1 cellular context compared by ENCODE assay signal in genomic region chr1:15409400-15410222, GRCh38.
TF ChIP-seq lines count a peak whose summit lies in the region.

Gene EFHD2, plus strand, starts transcription at chr1:15409888. Its CDS starts 84 bp downstream, at chr1:15409972.

TF ChIP-seq in K562, 482 proteins besides CTCF, POLR2A, EP300 and RAD21 (continued from another document):
- TF ChIP-seq CAMTA2 (CRISPR knock-in tag; conservative IDR thresholded peaks at IDR 0.05) (no peak), ZNF766 (CRISPR knock-in tag; conservative IDR thresholded peaks at IDR 0.05) (0 out of 2 replicates have a peak, but pooled peaks have one; percentile 53), ZNF232 (CRISPR knock-in tag; IDR thresholded peaks at IDR 0.05) (no peak), SIX5 (IDR thresholded peaks at IDR 0.05; ENCODE audit: borderline replicate concordance in 1 of 2, insufficient read depth in 1 of 2, low read depth in 1 of 2, low read length in 2 of 2) (no peak), FIP1L1 (IDR thresholded peaks at IDR 0.05; ENCODE audit: low read depth, low read length, poor library complexity, severe bottlenecking) (no peak), ZNF395 (CRISPR knock-in tag; IDR thresholded peaks at IDR 0.05) (no peak), NBN (IDR thresholded peaks at IDR 0.05; ENCODE audit: low read depth) (no peak), POLR2AphosphoS2 (IDR thresholded peaks at IDR 0.05; ENCODE audit: low read length) (no peak), ZNF239 (CRISPR knock-in tag; IDR thresholded peaks at IDR 0.05) (no peak), BCL6 (CRISPR knock-in tag; IDR thresholded peaks at IDR 0.05) (no peak), WHSC1 (IDR thresholded peaks at IDR 0.05; ENCODE audit: low read length) (no peak), SIN3A (IDR thresholded peaks at IDR 0.05; ENCODE audit: borderline replicate concordance in 2 of 2, control insufficient read depth in 1 of 2, low read depth in 2 of 2, low read length in 2 of 2) (peak in 1 of 2 experiments; percentile 28; a peak in 1 of 4 replicates), RFX1 (IDR thresholded peaks at IDR 0.05) (peak; percentile 99), CXXC5 (CRISPR knock-in tag; IDR thresholded peaks at IDR 0.05) (peak; percentile 76), CHAMP1 (IDR thresholded peaks at IDR 0.05) (no peak), NFIX (CRISPR knock-in tag; IDR thresholded peaks at IDR 0.05; ENCODE audit: low read depth) (no peak), HNRNPK (IDR thresholded peaks at IDR 0.05; ENCODE audit: low read depth, low read length, poor library complexity, severe bottlenecking) (no peak), E2F6 (IDR thresholded peaks at IDR 0.05; ENCODE audit: borderline replicate concordance in 1 of 2, extremely low read depth in 1 of 2, insufficient read depth in 1 of 2, insufficient read length in 1 of 2, low read depth in 1 of 2, low read length in 1 of 2, poor library complexity in 1 of 2, severe bottlenecking in 1 of 2) (peak; percentile 30 to 72), GTF2F1 (IDR thresholded peaks at IDR 0.05; ENCODE audit: low read depth, low read length) (no peak), NR3C1 (CRISPR knock-in tag; IDR thresholded peaks at IDR 0.05) (no peak), ILF3 (IDR thresholded peaks at IDR 0.05; ENCODE audit: borderline replicate concordance) (0 out of 2 replicates have a peak, but pooled peaks have one; percentile 52), ERF (CRISPR knock-in tag; IDR thresholded peaks at IDR 0.05) (0 out of 2 replicates have a peak, but pooled peaks have one; percentile 74), ZNF407 (IDR thresholded peaks at IDR 0.05; ENCODE audit: low read depth) (no peak), SMAD3 (CRISPR knock-in tag; conservative IDR thresholded peaks at IDR 0.05) (no peak), OTX1 (CRISPR knock-in tag; IDR thresholded peaks at IDR 0.05) (no peak), TCF15 (CRISPR knock-in tag; IDR thresholded peaks at IDR 0.05) (no peak), ELK1 (CRISPR knock-in tag; IDR thresholded peaks at IDR 0.05) (no peak), ZC3H4 (CRISPR knock-in tag; IDR thresholded peaks at IDR 0.05; ENCODE audit: borderline replicate concordance) (no peak), RUNX1 (IDR thresholded peaks at IDR 0.05; ENCODE audit: low read depth) (no peak), TCF3 (CRISPR knock-in tag; IDR thresholded peaks at IDR 0.05) (no peak), ZFP36 (IDR thresholded peaks at IDR 0.05; ENCODE audit: low read depth, low read length, partially characterized antibody) (no peak), RNF2 (IDR thresholded peaks at IDR 0.05) (no peak), ZBTB8A (IDR thresholded peaks at IDR 0.05; ENCODE audit: partially characterized antibody) (no peak), ZFPM2 (CRISPR knock-in tag; IDR thresholded peaks at IDR 0.05) (no peak), ZNF146 (CRISPR knock-in tag; IDR thresholded peaks at IDR 0.05; ENCODE audit: unreplicated experiment) (no peak), GTF2A2 (tag; IDR thresholded peaks at IDR 0.05) (no peak), E2F4 (CRISPR knock-in tag; IDR thresholded peaks at IDR 0.05; ENCODE audit: low read depth) (no peak), HIVEP1 (CRISPR knock-in tag; IDR thresholded peaks at IDR 0.05) (no peak)
TF ChIP-seq in K562: peak in this region for 90.
